Comparison of ENCODE assay signal across 19 cellular contexts in genomic region chr6:42344756-42345155, GRCh38.
DNase-seq lines count a peak whose midpoint lies in the region; ATAC-seq, FAIRE-seq and TF ChIP-seq lines count a peak whose summit lies in the region.
"Had no signal": no experiment of that assay in that cellular context is flagged by ENCODE, and none has a peak within 500 bp of the region (broad histone marks: within the 10 kb centered on the region; RNA-seq: fewer than 3 reads in every experiment).

No MANE protein-coding gene starts in this region.

- SMC1A ChIA-PET in GM12878 (lab: Charles Lee; ENCODE audit: uncharacterized antibody, unreplicated experiment), result no interaction called here

- POLR2A ChIA-PET in SK-N-SH (lab: Yijun Ruan, JAX), result no interaction called here
- POLR2A ChIA-PET in HepG2 (lab: Yijun Ruan, JAX), result no interaction called here
- POLR2A ChIA-PET in GM12878 (lab: Charles Lee), result no interaction called here
- POLR2A ChIA-PET in GM10248 (lab: Yijun Ruan, JAX), result no interaction called here

- H3K9ac ChIP-seq in SK-N-SH, result no peak overlapping the region
- no peak overlapping the region for H3K9ac ChIP-seq in HepG2 (ENCODE audit: insufficient read depth, low read depth, low read length)
- H3K9ac ChIP-seq in GM12878 (ENCODE audit: control insufficient read depth, insufficient read depth, low read length), result no peak overlapping the region

- 96% methylated on average over 1 of the region's 1 CpG for WGBS in SK-N-SH (ENCODE audit: low lambda C conversion rate)
- 0% methylated on average over 1 of the region's 1 CpG for WGBS in HepG2 (ENCODE audit: low lambda C conversion rate)
- 67% methylated on average over 1 of the region's 1 CpG for WGBS in right lobe of liver (ENCODE audit: insufficient coverage, low coverage, low lambda C conversion rate, missing lambda C conversion rate)
- 0% methylated on average over 1 of the region's 1 CpG for WGBS in GM12878 (ENCODE audit: insufficient coverage, insufficient replicate concordance, low lambda C conversion rate, missing lambda C conversion rate)

- no peak for TF ChIP-seq POLR2A in HepG2 (IDR thresholded peaks at IDR 0.05; ENCODE audit: insufficient read depth in 1 of 2, low read depth in 2 of 2, low read length in 2 of 2)
- TF ChIP-seq POLR2A in right lobe of liver (IDR thresholded peaks at IDR 0.05), result no peak
- TF ChIP-seq POLR2A in GM12878 (IDR thresholded peaks at IDR 0.05; ENCODE audit: low read depth, low read length), result no peak

- H4K20me1 ChIP-seq in SK-N-SH (ENCODE audit: insufficient read depth), result no peaks in the 10 kb centered on the region
- no peaks in the 10 kb centered on the region for H4K20me1 ChIP-seq in HepG2 (ENCODE audit: insufficient read depth, low read length)
- H4K20me1 ChIP-seq in GM12878 (ENCODE audit: control insufficient read depth, insufficient read depth), result no peaks in the 10 kb centered on the region

- BruUV-seq in HepG2 (replicated peaks; lab: Mats Ljungman, UMichigan) (no TSS peak), GM12878 (replicated peaks; lab: Mats Ljungman, UMichigan) (no TSS peak)

- no peak overlapping the region for H3K4me3 ChIP-seq in SK-N-SH (ENCODE audit: low read depth in 2 of 2, low read length in 1 of 2)
- no peak overlapping the region for H3K4me3 ChIP-seq in HepG2 (replicated peaks in 1 of 3; ENCODE audit: insufficient read depth in 1 of 3, low read depth in 2 of 3, low read length in 3 of 3)
- H3K4me3 ChIP-seq in right lobe of liver, result no peak overlapping the region
- H3K4me3 ChIP-seq in GM12878, result no peak overlapping the region

- TF ChIP-seq EP300 in SK-N-SH (IDR thresholded peaks at IDR 0.05; ENCODE audit: borderline replicate concordance in 1 of 2, low read depth in 1 of 2, low read length in 1 of 2) (no peak), HepG2 (IDR thresholded peaks at IDR 0.05; ENCODE audit: low read depth in 2 of 2, low read length in 2 of 2) (no peak), HepG2 (CRISPR knock-in tag; IDR thresholded peaks at IDR 0.05; ENCODE audit: borderline replicate concordance) (no peak), GM12878 (IDR thresholded peaks at IDR 0.05; ENCODE audit: borderline replicate concordance in 1 of 2, control insufficient read depth in 1 of 2, low read depth in 2 of 2, low read length in 2 of 2) (no peak)

- TF ChIP-seq RAD21 in SK-N-SH (IDR thresholded peaks at IDR 0.05; ENCODE audit: low read length) (no peak), HepG2 (CRISPR knock-in tag; IDR thresholded peaks at IDR 0.05) (no peak), GM12878 (IDR thresholded peaks at IDR 0.05; ENCODE audit: insufficient read depth, low read depth, low read length) (no peak)

- H3K27me3 ChIP-seq in SK-N-SH (ENCODE audit: insufficient read depth) (no peaks in the 10 kb centered on the region), HepG2 (ENCODE audit: control insufficient read depth in 1 of 2, insufficient read depth in 2 of 2, low read length in 2 of 2) (peaks cover 2 to 10% of the 10 kb centered on the region in 2 experiments; a peak in 2 of 5 replicates), right lobe of liver (no peaks in the 10 kb centered on the region), GM12878 (replicated peaks in 1 of 2; ENCODE audit: control insufficient read depth in 2 of 2, insufficient read depth in 2 of 2, low read length in 1 of 2) (no peaks in the 10 kb centered on the region)

- no peak overlapping the region for H2AFZ ChIP-seq in SK-N-SH (ENCODE audit: low read depth)
- H2AFZ ChIP-seq in HepG2 (ENCODE audit: low read length), result no peak overlapping the region
- H2AFZ ChIP-seq in GM12878 (ENCODE audit: control insufficient read depth, low read depth, low read length), result no peak overlapping the region

- CTCF ChIA-PET in SK-N-SH (lab: Yijun Ruan, JAX), result interaction anchor here (0.9 to 1.8 kb wide), 4 partner anchors 18 to 203 kb away, joined by 3 to 7 read pairs (median 3); no protein-coding TSS in a partner anchor
- CTCF ChIA-PET in HepG2 (lab: Yijun Ruan, JAX; ENCODE audit: low intra/inter-chr PET ratio, low total read pairs), result no interaction called here
- CTCF ChIA-PET in GM12878 (lab: Yijun Ruan, JAX), result interaction anchor here (1.3 to 1.5 kb wide), 2 partner anchors 44 to 203 kb away, joined by 3 read pairs; no protein-coding TSS in a partner anchor
- CTCF ChIA-PET in GM10248 (lab: Yijun Ruan, JAX), result no interaction called here

- no peaks in the 10 kb centered on the region for H3K79me2 ChIP-seq in SK-N-SH (ENCODE audit: insufficient read depth)
- H3K79me2 ChIP-seq in HepG2 (ENCODE audit: insufficient read depth, low read length), result no peaks in the 10 kb centered on the region
- no peaks in the 10 kb centered on the region for H3K79me2 ChIP-seq in GM12878 (ENCODE audit: control insufficient read depth, insufficient read depth, low read length)

- H3K4me1 ChIP-seq in SK-N-SH (ENCODE audit: control insufficient read depth in 1 of 2, insufficient read depth in 2 of 2, low read depth in 1 of 2, low read length in 1 of 2), result peaks cover 0 to 9% of the 10 kb centered on the region in 2 experiments; a peak in 2 of 4 replicates
- no peaks in the 10 kb centered on the region for H3K4me1 ChIP-seq in HepG2 (ENCODE audit: insufficient read depth, low read length)
- no peaks in the 10 kb centered on the region for H3K4me1 ChIP-seq in right lobe of liver
- H3K4me1 ChIP-seq in GM12878 (ENCODE audit: control insufficient read depth, insufficient read depth, low read length), result peaks cover 7% of the 10 kb centered on the region
- H3K4me1 ChIP-seq: Caco-2 had no signal

- no peak for ATAC-seq in SK-N-SH treated with all-trans-retinoic acid at 6 μM for 48 hours
- ATAC-seq in HepG2, result no peak
- no peak for ATAC-seq in right lobe of liver
- no peak for ATAC-seq in GM12878

- H3K36me3 ChIP-seq in SK-N-SH (replicated peaks in 1 of 2; ENCODE audit: control insufficient read depth in 1 of 2, insufficient read depth in 2 of 2, low read length in 1 of 2), result no peaks in the 10 kb centered on the region
- no peaks in the 10 kb centered on the region for H3K36me3 ChIP-seq in HepG2 (replicated peaks in 1 of 2; ENCODE audit: control insufficient read depth in 1 of 2, insufficient read depth in 2 of 2, low read length in 2 of 2)
- H3K36me3 ChIP-seq in right lobe of liver, result no peaks in the 10 kb centered on the region
- H3K36me3 ChIP-seq in GM12878 (ENCODE audit: control insufficient read depth in 2 of 2, insufficient read depth in 2 of 2, low read length in 1 of 2), result no peaks in the 10 kb centered on the region

- in situ Hi-C loops in HepG2 (cut with HindIII; ENCODE audit: extremely low pct_ligation_motif_present, low pct_unique_long_range_greater_than_20kb) (no loop called here), GM12878 (cut with MboI) (no loop called here)

- no peaks in the 10 kb centered on the region for H3K9me2 ChIP-seq in SK-N-SH

- no peak for DNase-seq in SK-N-SH
- no peak for DNase-seq in HepG2 (ENCODE audit: low spot score)
- no peak for DNase-seq in right lobe of liver
- no peak for DNase-seq in GM12878 (ENCODE audit: low read depth, low spot score)
- no peak for DNase-seq in GM10248 (ENCODE audit: extremely low spot score)
- no peak for DNase-seq in AML-193 (lab: John Stamatoyannopoulos, UW)
- no peak for DNase-seq in C1 segment of cervical spinal cord (lab: John Stamatoyannopoulos, UW)
- DNase-seq: Caco-2, DMS79 treated with DMSO at 0.1 percent for 48 hours, GF-D8, HFFc6, MV-4-11, NCI-H1417 treated with DMSO at 0.1 percent for 48 hours, NCI-H2029, NCI-H510A, SHP77 treated with DMSO at 0.1 percent for 48 hours had no signal

- TF ChIP-seq CTCF in SK-N-SH (IDR thresholded peaks at IDR 0.05), result no peak
- no peak for TF ChIP-seq CTCF in HepG2 (CRISPR knock-in tag; IDR thresholded peaks at IDR 0.05)
- no peak for TF ChIP-seq CTCF in right lobe of liver (IDR thresholded peaks at IDR 0.05)
- TF ChIP-seq CTCF in GM12878 (IDR thresholded peaks at IDR 0.05 in 2 of 3, conservative IDR thresholded peaks at IDR 0.05 in 1 of 3; ENCODE audit: control insufficient read depth in 2 of 3, extremely low read depth in 1 of 3, insufficient read depth in 1 of 3, low read depth in 3 of 3, low read length in 3 of 3), result no peak
- no peak for TF ChIP-seq CTCF in GM10248 (IDR thresholded peaks at IDR 0.05; ENCODE audit: control extremely low read depth, extremely low read depth, low read depth, missing control alignments)

- H3K4me2 ChIP-seq in SK-N-SH (no peak overlapping the region), HepG2 (ENCODE audit: low read depth, low read length) (no peak overlapping the region), GM12878 (ENCODE audit: control insufficient read depth, insufficient read depth) (no peak overlapping the region)

- intact Hi-C loops in HepG2 (cut with micrococcal nuclease; ENCODE audit: unreplicated experiment) (no loop called here), right lobe of liver (cut with DNase I) (no loop called here), GM12878 (cut with micrococcal nuclease; ENCODE audit: unreplicated experiment) (no loop called here)

- peaks cover 2% of the 10 kb centered on the region for H3F3A ChIP-seq in SK-N-SH (replicated peaks; ENCODE audit: insufficient read depth)

- FAIRE-seq in HepG2 (lab: Jason Lieb, UNC) (no peak), GM12878 (lab: Jason Lieb, UNC) (no peak)
- FAIRE-seq: A204.1, H1 had no signal

- H3K9me3 ChIP-seq in SK-N-SH (no peaks in the 10 kb centered on the region), HepG2 (ENCODE audit: low read length) (no peaks in the 10 kb centered on the region), right lobe of liver (no peaks in the 10 kb centered on the region), GM12878 (replicated peaks; ENCODE audit: control insufficient read depth, insufficient read depth, low read length) (no peaks in the 10 kb centered on the region)
- H3K9me3 ChIP-seq: Caco-2 had no signal

- RAD21 ChIA-PET in GM12878 (lab: Charles Lee; ENCODE audit: unreplicated experiment), result interaction anchor here (1.5 kb wide), 1 partner anchor 203 kb away, joined by 4 read pairs; no protein-coding TSS in a partner anchor

- H3K27ac ChIP-seq in SK-N-SH (ENCODE audit: low read depth in 2 of 2, low read length in 1 of 2) (no peak overlapping the region), HepG2 (ENCODE audit: extremely low read length, insufficient read depth, low read length) (no peak overlapping the region), right lobe of liver (no peak overlapping the region), GM12878 (ENCODE audit: control insufficient read depth, insufficient read depth) (no peak overlapping the region)

TF ChIP-seq in SK-N-SH treated with all-trans-retinoic acid at 6 μM for 48 hours, 23 proteins besides CTCF, POLR2A, EP300 and RAD21 (continues in another document):
- TF ChIP-seq ZNF70 (CRISPR knock-in tag; IDR thresholded peaks at IDR 0.05) (no peak), TOX (CRISPR knock-in tag; IDR thresholded peaks at IDR 0.05; ENCODE audit: borderline replicate concordance) (no peak)

TF ChIP-seq in HepG2, 621 proteins besides CTCF, POLR2A, EP300 and RAD21 (continues in another document):
- TF ChIP-seq HOXA7 (CRISPR knock-in tag; IDR thresholded peaks at IDR 0.05) (no peak), ZFP36L2 (CRISPR knock-in tag; IDR thresholded peaks at IDR 0.05) (no peak), KAT7 (CRISPR knock-in tag; IDR thresholded peaks at IDR 0.05; ENCODE audit: borderline replicate concordance) (no peak)

Comparison
In these comparisons a context has a peak if more than half of its experiments do, and no peak if none do; other contexts are left out.
1. CTCF ChIA-PET loops: an anchor here in SK-N-SH (0.9 to 1.8 kb wide) and GM12878 (1.3 to 1.5 kb wide); none called in HepG2 and GM10248.